Comparison of ENCODE assay signal across 13 cellular contexts in the genomic region with DNA sequence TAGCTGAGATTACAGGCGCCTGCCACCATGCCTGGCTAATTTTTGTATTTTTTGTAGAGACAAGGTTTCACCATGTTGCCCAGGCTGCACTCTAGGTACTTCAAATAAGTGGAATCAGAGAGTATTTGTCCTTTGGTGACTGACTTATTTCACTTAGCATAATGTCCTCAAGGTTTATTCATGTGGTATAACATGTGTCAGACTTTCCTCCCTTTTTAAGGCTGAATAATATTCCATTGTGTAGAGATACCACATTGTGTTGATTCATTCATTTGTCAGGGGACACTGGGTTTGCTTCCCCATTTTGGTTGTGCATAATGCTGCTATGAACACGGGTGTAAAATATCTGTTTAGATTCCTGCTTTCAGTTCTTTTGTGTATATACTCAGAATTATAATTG. TPM values are rescaled to one million over a fixed set of nuclear protein-coding genes. Genes with fewer than 3 reads are reported as not detected.
A peak's percentile ranks its signal among the peaks of the same experiment; 100 is the strongest.
DNase-seq lines count a peak whose midpoint lies in the region; ATAC-seq, FAIRE-seq and TF ChIP-seq lines count a peak whose summit lies in the region.
"Had no signal": no experiment of that assay in that cellular context is flagged by ENCODE, and none has a peak within 500 bp of the region (broad histone marks: within the 10 kb centered on the region; RNA-seq: fewer than 3 reads in every experiment).

No MANE protein-coding gene starts in this region.

- peaks cover 7 to 9% of the 10 kb centered on the region in 2 experiments; a peak in 4 of 5 replicates for H3K4me1 ChIP-seq in K562 (replicated peaks in 1 of 2; ENCODE audit: control insufficient read depth in 2 of 2, insufficient read depth in 2 of 2, low read length in 2 of 2)
- peaks cover 0 to 62% (median 28%) of the 10 kb centered on the region in 6 donors for H3K4me1 ChIP-seq in spleen

- DNase-seq in activated CD4-positive, CD25-positive, alpha-beta regulatory T cell (lab: John Stamatoyannopoulos, UW), result no peak
- DNase-seq in K562 (ENCODE audit: extremely low read depth in 1 of 4, low spot score in 3 of 4) (no peak), spleen (no peak), D341Med (ENCODE audit: low spot score) (no peak), left cardiac atrium (no peak)
- DNase-seq: DMS79 treated with DMSO at 0.1 percent for 48 hours, NCI-H1694, testis had no signal

- no peaks in the 10 kb centered on the region for H3K36me3 ChIP-seq in K562 (ENCODE audit: control insufficient read depth, insufficient read depth, low read length)
- H3K36me3 ChIP-seq in spleen, result peaks cover 0 to 97% (median 13%) of the 10 kb centered on the region in 6 donors

- no peak overlapping the region for H3K9ac ChIP-seq in K562 (ENCODE audit: insufficient read depth in 1 of 2, low read depth in 2 of 2, low read length in 2 of 2)

- H3K4me3 ChIP-seq in K562 (no peak overlapping the region), spleen (no peak overlapping the region)
- H3K4me3 ChIP-seq: testis had no signal

- no peak for FAIRE-seq in K562 (lab: Jason Lieb, UNC)
- FAIRE-seq: bronchial epithelial cell, HTR-8/SVneo had no signal

- H3K79me2 ChIP-seq in K562 (ENCODE audit: control insufficient read depth, insufficient read depth, low read length), result no peaks in the 10 kb centered on the region

- H2AFZ ChIP-seq in K562 (ENCODE audit: low read depth, low read length), result no peak overlapping the region

- H3K9me1 ChIP-seq in K562 (ENCODE audit: control insufficient read depth, insufficient read depth, low read length), result no peaks in the 10 kb centered on the region

- H3K4me2 ChIP-seq in K562 (ENCODE audit: insufficient read depth, low read length), result no peak overlapping the region

- no peak for TF ChIP-seq RAD21 in K562 (CRISPR knock-in tag; conservative IDR thresholded peaks at IDR 0.05 in 1 of 2, IDR thresholded peaks at IDR 0.05 in 1 of 2)

- TF ChIP-seq CTCF in K562 (IDR thresholded peaks at IDR 0.05 in 2 of 3, conservative IDR thresholded peaks at IDR 0.05 in 1 of 3; ENCODE audit: insufficient read depth in 2 of 3, low read depth in 1 of 3, low read length in 3 of 3) (no peak), spleen (IDR thresholded peaks at IDR 0.05 in 8 of 11, conservative IDR thresholded peaks at IDR 0.05 in 3 of 11) (no peak)

- in situ Hi-C loops in K562 (cut with MboI), result no loop called here

- H4K20me1 ChIP-seq in K562 (replicated peaks; ENCODE audit: control insufficient read depth, insufficient read depth, low read length), result 0 out of 2 replicates have a peak, but pooled peaks cover 3% of the 10 kb centered on the region

- no TSS peak for BruUV-seq in K562 (replicated peaks; lab: Mats Ljungman, UMichigan)

- H3K27me3 ChIP-seq in K562 (ENCODE audit: control insufficient read depth in 2 of 2, insufficient read depth in 2 of 2, low read length in 2 of 2) (peaks cover 16 to 32% of the 10 kb centered on the region in 2 experiments), spleen (replicated peaks in 1 of 7) (no peaks in the 10 kb centered on the region)
- H3K27me3 ChIP-seq: testis had no signal

- TF ChIP-seq EP300 in K562 (IDR thresholded peaks at IDR 0.05; ENCODE audit: low read length), result no peak

- 4% methylated on average over 2 of the region's 2 CpGs for WGBS in K562 (ENCODE audit: insufficient coverage, low coverage, missing lambda C conversion rate)
- WGBS in spleen, 5 donors, result 68 to 78% (median 75%) methylated on average over 2 of the region's 2 CpGs

- POLR2A ChIA-PET in K562 (lab: Yijun Ruan, JAX), result no interaction called here

- intact Hi-C loops in K562 (cut with micrococcal nuclease), result no loop called here
- intact Hi-C loops in spleen (cut with DNase I; ENCODE audit: low total_unique reads), result no loop called here
- intact Hi-C loops in left cardiac atrium (cut with DNase I), result no loop called here

- H3K27ac ChIP-seq in K562 (ENCODE audit: extremely low read depth, low read depth, low read length) (no peak overlapping the region), spleen (peak overlapping the region in 6 of 8 donors; percentile 10 to 67 (median 56))
- H3K27ac ChIP-seq: testis had no signal

- CTCF ChIA-PET in K562 (lab: Yijun Ruan, JAX; ENCODE audit: low intra/inter-chr PET ratio), result no interaction called here

- no peak for TF ChIP-seq POLR2A in K562 (conservative IDR thresholded peaks at IDR 0.05)
- no peak for TF ChIP-seq POLR2A in spleen (IDR thresholded peaks at IDR 0.05)

- ATAC-seq in activated CD4-positive, CD25-positive, alpha-beta regulatory T cell treated with anti-CD3 and anti-CD28 coated beads, Interleukin-2, amount 50 U/mL, for 24 hours, result peak; percentile 73 to 75
- ATAC-seq in HG03342 (IDR thresholded peaks at IDR 0.05; ENCODE audit: unreplicated experiment) (peak; percentile 18), K562 (no peak), esophagus mucosa (no peak), left cardiac atrium (no peak)

- H3K9me3 ChIP-seq in K562 (replicated peaks; ENCODE audit: control insufficient read depth, insufficient read depth, low read depth, low read length) (no peaks in the 10 kb centered on the region), spleen (no peaks in the 10 kb centered on the region)
- H3K9me3 ChIP-seq: testis had no signal

TF ChIP-seq in K562, 482 proteins besides CTCF, POLR2A, EP300 and RAD21:
- no peak for TF ChIP-seq HMG20B (CRISPR knock-in tag; IDR thresholded peaks at IDR 0.05)
- TF ChIP-seq ZNF146 (CRISPR knock-in tag; IDR thresholded peaks at IDR 0.05; ENCODE audit: unreplicated experiment), result peak; percentile 29
- TF ChIP-seq, protein P1, sequence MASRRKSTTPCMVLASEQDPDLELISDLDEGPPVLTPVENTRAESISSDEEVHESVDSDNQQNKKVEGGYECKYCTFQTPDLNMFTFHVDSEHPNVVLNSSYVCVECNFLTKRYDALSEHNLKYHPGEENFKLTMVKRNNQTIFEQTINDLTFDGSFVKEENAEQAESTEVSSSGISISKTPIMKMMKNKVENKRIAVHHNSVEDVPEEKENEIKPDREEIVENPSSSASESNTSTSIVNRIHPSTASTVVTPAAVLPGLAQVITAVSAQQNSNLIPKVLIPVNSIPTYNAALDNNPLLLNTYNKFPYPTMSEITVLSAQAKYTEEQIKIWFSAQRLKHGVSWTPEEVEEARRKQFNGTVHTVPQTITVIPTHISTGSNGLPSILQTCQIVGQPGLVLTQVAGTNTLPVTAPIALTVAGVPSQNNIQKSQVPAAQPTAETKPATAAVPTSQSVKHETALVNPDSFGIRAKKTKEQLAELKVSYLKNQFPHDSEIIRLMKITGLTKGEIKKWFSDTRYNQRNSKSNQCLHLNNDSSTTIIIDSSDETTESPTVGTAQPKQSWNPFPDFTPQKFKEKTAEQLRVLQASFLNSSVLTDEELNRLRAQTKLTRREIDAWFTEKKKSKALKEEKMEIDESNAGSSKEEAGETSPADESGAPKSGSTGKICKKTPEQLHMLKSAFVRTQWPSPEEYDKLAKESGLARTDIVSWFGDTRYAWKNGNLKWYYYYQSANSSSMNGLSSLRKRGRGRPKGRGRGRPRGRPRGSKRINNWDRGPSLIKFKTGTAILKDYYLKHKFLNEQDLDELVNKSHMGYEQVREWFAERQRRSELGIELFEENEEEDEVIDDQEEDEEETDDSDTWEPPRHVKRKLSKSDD (conservative IDR thresholded peaks at IDR 0.05; ENCODE audit: low read length), result no peak
- TF ChIP-seq CREBBP (IDR thresholded peaks at IDR 0.05; ENCODE audit: low read depth, low read length), result no peak

RNA-seq across cellular contexts. Expression of a gene that starts 34.9 kb away (rescaled TPM):
- 2.6 TPM in 1 of 2 replicates, not detected in the other for total RNA-seq in K562 (2011; cell fraction: chromatin; rRNA removed; ENCODE audit: low replicate concordance)
- 0.79 and 1.0 TPM in 2 replicates for total RNA-seq in K562 (2011; cell fraction: nucleolus; rRNA removed)
- 0.59 and 2.0 TPM in 2 replicates for total RNA-seq in K562 (2011; cell fraction: nucleoplasm; rRNA removed)
- total RNA-seq in K562 (2014; rRNA removed) (0.05 and 0.37 TPM in 2 replicates), K562 (2014; rRNA removed; fragmentation: Illumina TruSeq; extraction: Trizol) (0.03 and 0.11 TPM in 2 replicates), K562 (2015; rRNA removed; fragmentation: Illumina TruSeq; extraction: Trizol) (0.07 and 0.19 TPM in 2 replicates), K562 (2021) (0.24 and 0.47 TPM in 2 replicates), spleen (10 to 100 TPM; 40.3 to 74.5 (median 55.5) TPM), esophagus mucosa (6.1 TPM), left cardiac atrium (10 to 100 TPM; 11.2 to 11.4 TPM)
- polyA plus RNA-seq in K562 (2011; rRNA removed) (0.25 and 0.83 TPM in 2 replicates), K562 (2014; fragmentation: Illumina TruSeq; extraction: Trizol) (0.09 and 0.40 TPM in 2 replicates), K562 (2014; fragmentation: Nextera tagmentation; extraction: Ambion mirVana) (not detected), K562 (2014; rRNA removed) (0.03 and 1.1 TPM in 2 replicates), spleen (1 to 10 TPM; 2.8 to 6.1 (median 3.9) TPM)
- 0.43 and 0.70 TPM in 2 replicates for polyA plus RNA-seq in K562 (2011; cell fraction: cytosol; rRNA removed)
- 0.10 and 0.21 TPM in 2 replicates for polyA plus RNA-seq in K562 (2011; cell fraction: nucleus; rRNA removed)
- 0.21 and 0.37 TPM in 2 replicates for polyA plus RNA-seq in K562 (2012)
- 0.25 and 0.42 TPM in 2 replicates for polyA minus RNA-seq in K562 (2011; rRNA and poly(A)+ RNA removed)
- polyA minus RNA-seq in K562 (2011; cell fraction: cytosol; rRNA and poly(A)+ RNA removed), result not detected in 2 replicates
- 0.56 TPM in 1 of 2 replicates, not detected in the other for polyA minus RNA-seq in K562 (2011; cell fraction: nucleus; rRNA and poly(A)+ RNA removed)

Comparison
In these comparisons a context has a peak if more than half of its experiments do, and no peak if none do; other contexts are left out.
1. ATAC-seq: peak in activated CD4-positive, CD25-positive, alpha-beta regulatory T cell treated with anti-CD3 and anti-CD28 coated beads, Interleukin-2, amount 50 U/mL, for 24 hours (2 of 2) and HG03342 (single experiment); none in K562 (single experiment), esophagus mucosa (single experiment) and left cardiac atrium (0 of 2).